Comparison of ENCODE assay signal across 8 cellular contexts in genomic region chr12:42568952-42569916, GRCh38. TPM values are rescaled to one million over a fixed set of nuclear protein-coding genes. Genes with fewer than 3 reads are reported as not detected.
DNase-seq lines count a peak whose midpoint lies in the region; ATAC-seq and TF ChIP-seq lines count a peak whose summit lies in the region.

No MANE protein-coding gene starts in this region.

- POLR2A ChIA-PET in HEK293 (lab: Yijun Ruan, JAX), result interaction anchor here (1.5 kb wide), 1 partner anchor 86 kb away, joined by 4 read pairs; no protein-coding TSS in a partner anchor

- TF ChIP-seq POLR2A in adrenal gland (IDR thresholded peaks at IDR 0.05), result no peak

- CTCF ChIA-PET in HEK293 (lab: Yijun Ruan, JAX), result interaction anchor here (0.6 to 2.7 kb wide), 32 partner anchors 9 to 1303 kb away, joined by 3 to 25 read pairs (median 4); no protein-coding TSS in a partner anchor

- H3K27me3 ChIP-seq in adrenal gland (no peaks in the 10 kb centered on the region), upper lobe of right lung (no peaks in the 10 kb centered on the region)
- H3K27me3 ChIP-seq in effector memory CD4-positive, alpha-beta T cell (replicated peaks; ENCODE audit: control insufficient read depth, insufficient read depth, low read length, poor library complexity, severe bottlenecking), result peaks cover 3% of the 10 kb centered on the region

- intact Hi-C loops in adrenal gland (cut with DNase I), result loop anchor here in 1 of 2 donors (5.0 kb wide), 1 partner anchor 87 kb away; no protein-coding TSS in a partner anchor
- intact Hi-C loops in upper lobe of right lung (cut with DNase I), result no loop called here

- no peak overlapping the region; the same call in 1 of the 2 replicates for H3K27ac ChIP-seq in HEK293 (ENCODE audit: extremely low read depth, low read depth, low read length)
- no peak overlapping the region for H3K27ac ChIP-seq in adrenal gland
- no peak overlapping the region for H3K27ac ChIP-seq in upper lobe of right lung
- no peak overlapping the region for H3K27ac ChIP-seq in effector memory CD4-positive, alpha-beta T cell (ENCODE audit: insufficient read depth, low read length, poor library complexity, severe bottlenecking)

- H3K4me3 ChIP-seq in HEK293 (ENCODE audit: low read depth, low read length) (no peak overlapping the region), adrenal gland (no peak overlapping the region), upper lobe of right lung (no peak overlapping the region)
- H3K4me3 ChIP-seq in effector memory CD4-positive, alpha-beta T cell (ENCODE audit: insufficient read depth, low read depth, low read length, poor library complexity, severe bottlenecking), result no peak overlapping the region

- ATAC-seq in upper lobe of right lung, result peak; percentile 78

- WGBS in adrenal gland, 4 donors, result 12 to 22% (median 18%) methylated on average over 6 of the region's 6 CpGs

- H3K36me3 ChIP-seq in HEK293 (ENCODE audit: control insufficient read depth in 2 of 2, insufficient read depth in 1 of 2, low read length in 2 of 2) (no peaks in the 10 kb centered on the region; a peak in 1 of 3 replicates), adrenal gland (replicated peaks in 1 of 2) (no peaks in the 10 kb centered on the region), upper lobe of right lung (no peaks in the 10 kb centered on the region)
- H3K36me3 ChIP-seq in effector memory CD4-positive, alpha-beta T cell (ENCODE audit: control insufficient read depth, insufficient read depth, low read length), result no peaks in the 10 kb centered on the region

- H3K4me1 ChIP-seq in HEK293 (ENCODE audit: control insufficient read depth, insufficient read depth, low read length) (peaks cover 7% of the 10 kb centered on the region), adrenal gland (replicated peaks in 1 of 2) (peaks cover 0 to 4% of the 10 kb centered on the region in 2 donors), upper lobe of right lung (peaks cover 27% of the 10 kb centered on the region)
- H3K4me1 ChIP-seq in effector memory CD4-positive, alpha-beta T cell (ENCODE audit: control insufficient read depth, insufficient read depth, low read length, poor library complexity, severe bottlenecking), result no peaks in the 10 kb centered on the region

- no peaks in the 10 kb centered on the region for H3K9me3 ChIP-seq in HEK293 (ENCODE audit: control insufficient read depth, insufficient read depth, low read depth, low read length)
- no peaks in the 10 kb centered on the region for H3K9me3 ChIP-seq in adrenal gland (replicated peaks in 1 of 3)
- H3K9me3 ChIP-seq in upper lobe of right lung, result no peaks in the 10 kb centered on the region
- H3K9me3 ChIP-seq in effector memory CD4-positive, alpha-beta T cell (ENCODE audit: control insufficient read depth, low read length), result no peaks in the 10 kb centered on the region

- peak; percentile 42; the same call in 1 of the 2 replicates for TF ChIP-seq CTCF in GM12874 (IDR thresholded peaks at IDR 0.05; ENCODE audit: insufficient read depth, low read depth, low read length)
- TF ChIP-seq CTCF in HEK293 (tag by site-specific recombination; IDR thresholded peaks at IDR 0.05), result no peak
- peak; percentile 25 to 59 (median 46) for TF ChIP-seq CTCF in adrenal gland (IDR thresholded peaks at IDR 0.05)
- TF ChIP-seq CTCF in upper lobe of right lung (IDR thresholded peaks at IDR 0.05), result peak; percentile 66

- peak; percentile 58 for DNase-seq in NCI-H1930 (lab: John Stamatoyannopoulos, UW)
- DNase-seq in adrenal gland, result no peak
- DNase-seq in iPS-NIHi11 (ENCODE audit: low spot score), result peak; percentile 26
- DNase-seq in upper lobe of right lung, result no peak
- DNase-seq in effector memory CD4-positive, alpha-beta T cell, result no peak
- DNase-seq in middle frontal gyrus (ENCODE audit: extremely low spot score, low spot score), result no peak

TF ChIP-seq in HEK293, 187 proteins besides CTCF, POLR2A, EP300 and RAD21 (continues in another document):
- peak; percentile 80 for TF ChIP-seq ZXDB (tag by site-specific recombination; IDR thresholded peaks at IDR 0.05)
- TF ChIP-seq ZSCAN23 (tag by site-specific recombination; IDR thresholded peaks at IDR 0.05), result peak; percentile 76
- peak; percentile 48; the same call in 1 of the 2 replicates for TF ChIP-seq KLF10 (tag by site-specific recombination; IDR thresholded peaks at IDR 0.05)
- 0 out of 2 replicates have a peak, but pooled peaks have one; percentile 36 for TF ChIP-seq ZNF324 (tag by site-specific recombination; IDR thresholded peaks at IDR 0.05)
- TF ChIP-seq ZNF518A (tag by site-specific recombination; conservative IDR thresholded peaks at IDR 0.05; ENCODE audit: low read depth), result peak; percentile 35
- TF ChIP-seq ZNF544 (tag by site-specific recombination; IDR thresholded peaks at IDR 0.05), result no peak
- no peak for TF ChIP-seq ZNF837 (tag by site-specific recombination; IDR thresholded peaks at IDR 0.05)
- peak; percentile 89 for TF ChIP-seq ZNF654 (tag by site-specific recombination; IDR thresholded peaks at IDR 0.05; ENCODE audit: low read depth)
- no peak for TF ChIP-seq ZNF292 (tag by site-specific recombination; IDR thresholded peaks at IDR 0.05; ENCODE audit: borderline replicate concordance, low read depth)
- 0 out of 2 replicates have a peak, but pooled peaks have one; percentile 16 for TF ChIP-seq ZNF335 (tag by site-specific recombination; conservative IDR thresholded peaks at IDR 0.05)
- TF ChIP-seq ZNF394 (tag by site-specific recombination; IDR thresholded peaks at IDR 0.05; ENCODE audit: borderline replicate concordance), result peak; percentile 65; the same call in 1 of the 2 replicates
- TF ChIP-seq ZNF639 (tag by site-specific recombination; IDR thresholded peaks at IDR 0.05), result peak; percentile 70; the same call in 1 of the 2 replicates
- TF ChIP-seq ZNF366 (tag by site-specific recombination; conservative IDR thresholded peaks at IDR 0.05), result peak; percentile 90
- TF ChIP-seq FEZF1 (tag by site-specific recombination; IDR thresholded peaks at IDR 0.05), result peak; percentile 73
- 0 out of 2 replicates have a peak, but pooled peaks have one; percentile 15 for TF ChIP-seq ZNF398 (tag by site-specific recombination; IDR thresholded peaks at IDR 0.05)
- TF ChIP-seq IKZF3 (tag by site-specific recombination; IDR thresholded peaks at IDR 0.05), result peak; percentile 55

RNA-seq across cellular contexts. Expression of gene PRICKLE1, which starts 20.3 kb away (rescaled TPM):
- total RNA-seq in adrenal gland (10 to 100 TPM in 1 of 8 donors, 1 to 10 TPM in 7; 2.9 to 13.2 (median 7.2) TPM), upper lobe of right lung (18.4 TPM)
- polyA plus RNA-seq in adrenal gland, result 1 to 10 TPM; 1.0 to 3.4 (median 1.4) TPM

Comparison
In these comparisons a context has a peak if more than half of its experiments do, and no peak if none do; other contexts are left out.
1. DNase-seq: peak in NCI-H1930 (2 of 2) and iPS-NIHi11 (single experiment); none in adrenal gland (0 of 7), upper lobe of right lung (single experiment), effector memory CD4-positive, alpha-beta T cell (0 of 3) and middle frontal gyrus (single experiment).